17 cellular contexts compared by ENCODE assay signal in genomic region chr2:33392366-33392765, GRCh38.
A peak's percentile ranks its signal among the peaks of the same experiment; 100 is the strongest.
DNase-seq lines count a peak whose midpoint lies in the region; ATAC-seq and TF ChIP-seq lines count a peak whose summit lies in the region.
"Had no signal": no experiment of that assay in that cellular context is flagged by ENCODE, and none has a peak within 500 bp of the region (broad histone marks: within the 10 kb centered on the region; RNA-seq: fewer than 3 reads in every experiment).

No MANE protein-coding gene starts in this region.

- peak; percentile 74 for ATAC-seq in GM19351 (IDR thresholded peaks at IDR 0.05; ENCODE audit: unreplicated experiment)
- ATAC-seq in HG03571 (IDR thresholded peaks at IDR 0.05; ENCODE audit: unreplicated experiment): no peak
- ATAC-seq in left cardiac atrium: no peak
- ATAC-seq in HG02970 (IDR thresholded peaks at IDR 0.05; ENCODE audit: low FRiP score, unreplicated experiment): no peak

- H3K4me1 ChIP-seq in KMS-11 (ENCODE audit: low read depth, poor library complexity, severe bottlenecking) (peaks cover 23% of the 10 kb centered on the region), mesenchymal stem cell (ENCODE audit: control insufficient read depth, insufficient read depth, low read depth, low read length) (peaks cover 1% of the 10 kb centered on the region)
- H3K4me1 ChIP-seq: BE2C had no signal

- H3K18ac ChIP-seq in mesenchymal stem cell (ENCODE audit: low read depth in 1 of 2, low read length in 2 of 2): no peak overlapping the region

- H3K4me3 ChIP-seq in KMS-11 (IDR thresholded peaks at IDR 0.05; ENCODE audit: insufficient read depth, low read depth, low read length): no peak overlapping the region
- no peak overlapping the region for H3K4me3 ChIP-seq in mesenchymal stem cell (ENCODE audit: insufficient read depth in 1 of 2, low read depth in 1 of 2, low read length in 2 of 2)
- H3K4me3 ChIP-seq: K562 had no signal

- H4K91ac ChIP-seq in mesenchymal stem cell (ENCODE audit: low read length): no peak overlapping the region

- no peaks in the 10 kb centered on the region for H3K79me2 ChIP-seq in KMS-11 (ENCODE audit: insufficient read depth, low read depth)

- H3K23ac ChIP-seq in mesenchymal stem cell (ENCODE audit: low read length in 2 of 2): no peak overlapping the region

- 97% methylated on average over 4 of the region's 4 CpGs for WGBS in mesenchymal stem cell

- peak overlapping the region; percentile 45 for H2BK120ac ChIP-seq in mesenchymal stem cell (ENCODE audit: low read depth, low read length)

- H2AK5ac ChIP-seq in mesenchymal stem cell (ENCODE audit: low read length, severe bottlenecking): no peak overlapping the region

- no peak overlapping the region for H2AFZ ChIP-seq in KMS-11 (ENCODE audit: low read depth)
- H2AFZ ChIP-seq in mesenchymal stem cell (ENCODE audit: low read depth, low read length): no peak overlapping the region

- H4K8ac ChIP-seq in mesenchymal stem cell (ENCODE audit: low read length): no peak overlapping the region

- intact Hi-C loops in left cardiac atrium (cut with DNase I): no loop called here

- no peak overlapping the region for H3K9ac ChIP-seq in KMS-11
- H3K9ac ChIP-seq in mesenchymal stem cell (ENCODE audit: low read length): no peak overlapping the region

- DNase-seq in mesenchymal stem cell (no peak), left cardiac atrium (no peak), DMS114 treated with DMSO at 0.1 percent for 48 hours (lab: John Stamatoyannopoulos, UW; ENCODE audit: unreplicated experiment) (no peak)
- DNase-seq: BE2C; C1 segment of cervical spinal cord; CD4-positive, CD25-positive, alpha-beta regulatory T cell; CD8-positive, alpha-beta memory T cell; COR-L47; DMS 273 treated with DMSO at 0.1 percent for 48 hours; H9; Karpas-422 had no signal

- H3K14ac ChIP-seq in mesenchymal stem cell (ENCODE audit: low read length in 2 of 2): no peak overlapping the region

- H3K79me1 ChIP-seq in mesenchymal stem cell (replicated peaks; ENCODE audit: low read length, poor library complexity, severe bottlenecking): no peaks in the 10 kb centered on the region

- TF ChIP-seq CTCF in KMS-11 (conservative IDR thresholded peaks at IDR 0.05; ENCODE audit: low read depth, low read length): no peak

- H3K36me3 ChIP-seq in KMS-11 (ENCODE audit: insufficient read depth) (no peaks in the 10 kb centered on the region), mesenchymal stem cell (ENCODE audit: control insufficient read depth in 1 of 2, insufficient read depth in 2 of 2, low read depth in 1 of 2, low read length in 2 of 2) (peaks cover 0 to 21% of the 10 kb centered on the region in 2 experiments)
- H3K36me3 ChIP-seq: BE2C had no signal

- H3K27me3 ChIP-seq in KMS-11 (ENCODE audit: insufficient read depth, low read depth): no peaks in the 10 kb centered on the region
- H3K27me3 ChIP-seq in mesenchymal stem cell (ENCODE audit: control insufficient read depth in 1 of 2, insufficient read depth in 1 of 2, low read length in 2 of 2): no peaks in the 10 kb centered on the region
- H3K27me3 ChIP-seq: BE2C had no signal

- no peak overlapping the region; the same call in 1 of the 2 replicates for H3K27ac ChIP-seq in KMS-11
- H3K27ac ChIP-seq in mesenchymal stem cell (ENCODE audit: low read length, poor library complexity, severe bottlenecking): no peak overlapping the region
- H3K27ac ChIP-seq: HL-60 had no signal

- no peak overlapping the region for H2BK5ac ChIP-seq in mesenchymal stem cell (ENCODE audit: low read depth, low read length, poor library complexity, severe bottlenecking)

- no peak overlapping the region for H2BK15ac ChIP-seq in mesenchymal stem cell (ENCODE audit: low read depth, poor library complexity, severe bottlenecking)

- H3K4me2 ChIP-seq in KMS-11 (peak overlapping the region; percentile 30), mesenchymal stem cell (ENCODE audit: low read length, poor library complexity, severe bottlenecking) (no peak overlapping the region)

- H4K20me1 ChIP-seq in KMS-11 (ENCODE audit: insufficient read depth): no peaks in the 10 kb centered on the region

- no peak overlapping the region for H3K4ac ChIP-seq in mesenchymal stem cell (ENCODE audit: low read depth in 1 of 2, low read length in 2 of 2)

- H3K9me3 ChIP-seq in mesenchymal stem cell (ENCODE audit: control insufficient read depth, low read length): no peaks in the 10 kb centered on the region
- H3K9me3 ChIP-seq: BE2C had no signal

- no peak overlapping the region for H2BK12ac ChIP-seq in mesenchymal stem cell (ENCODE audit: low read length in 2 of 2)
